Comparison of ENCODE assay signal across 27 cellular contexts in the genomic region with DNA sequence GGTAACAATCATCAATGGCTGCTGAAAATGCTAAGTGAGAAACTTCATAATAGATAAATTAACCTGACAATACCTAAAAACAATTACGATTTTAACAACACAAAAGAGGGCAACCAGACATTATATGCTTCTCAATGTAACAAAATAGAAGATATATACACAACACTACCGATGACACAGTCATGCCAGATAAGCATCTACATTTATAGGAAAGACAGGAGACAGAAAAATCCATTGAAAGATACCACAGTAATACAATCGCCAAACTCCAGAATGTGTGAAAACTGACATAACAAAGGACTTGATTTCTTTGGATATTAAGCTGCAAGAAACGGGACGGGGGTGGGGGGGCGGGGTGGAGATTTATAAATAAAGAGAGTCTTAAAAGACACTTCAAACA. TPM values are rescaled to one million over a fixed set of nuclear protein-coding genes. Genes with fewer than 3 reads are reported as not detected.
DNase-seq lines count a peak whose midpoint lies in the region; ATAC-seq and TF ChIP-seq lines count a peak whose summit lies in the region.
"Had no signal": no experiment of that assay in that cellular context is flagged by ENCODE, and none has a peak within 500 bp of the region (broad histone marks: within the 10 kb centered on the region; RNA-seq: fewer than 3 reads in every experiment).

No MANE protein-coding gene starts in this region.

- 0 out of 2 replicates have a peak overlapping the region, but pooled peaks have one; percentile 0 for H3K27ac ChIP-seq in GM23338 (ENCODE audit: low read depth)
- H3K27ac ChIP-seq in KMS-11: no peak overlapping the region; the same call in 1 of the 2 replicates
- no peak overlapping the region for H3K27ac ChIP-seq in aorta (ENCODE audit: low read depth in 1 of 2, low read length in 2 of 2)
- H3K27ac ChIP-seq: C4-2B, GM23248, HL-60, SJCRH30 had no signal

- peaks cover 21% of the 10 kb centered on the region for H3K36me3 ChIP-seq in GM23338 (ENCODE audit: insufficient read depth)
- H3K36me3 ChIP-seq in KMS-11 (ENCODE audit: insufficient read depth): no peaks in the 10 kb centered on the region
- peaks cover 0 to 5% of the 10 kb centered on the region in 2 donors for H3K36me3 ChIP-seq in aorta (ENCODE audit: control insufficient read depth in 1 of 2, insufficient read depth in 2 of 2, low read length in 1 of 2)

- H3K9me3 ChIP-seq in aorta (ENCODE audit: control insufficient read depth, low read length): no peaks in the 10 kb centered on the region
- H3K9me3 ChIP-seq: Caco-2, SJCRH30 had no signal

- H3K27me3 Mint-ChIP-seq in GM23338 (ENCODE audit: insufficient read depth, low read depth, poor library complexity) (peaks cover 19% of the 10 kb centered on the region), chondrocyte (ENCODE audit: low read depth) (no peaks in the 10 kb centered on the region)
- no peaks in the 10 kb centered on the region for H3K27me3 Mint-ChIP-seq in stimulated activated memory B cell treated with anti-CD40 and anti-IgM and Interleukin-4, amounts not matched to agents 10 μg/mL and 1 μg/mL and 100 μg/mL, for 72 hours

- no peaks in the 10 kb centered on the region for H3K9me2 ChIP-seq in GM23338 (ENCODE audit: insufficient read depth)

- H3K79me2 ChIP-seq in GM23338 (replicated peaks; ENCODE audit: insufficient read depth) (peaks cover 69% of the 10 kb centered on the region), KMS-11 (ENCODE audit: insufficient read depth, low read depth) (no peaks in the 10 kb centered on the region)

- H3K4me1 Mint-ChIP-seq in GM23338: peaks cover 56% of the 10 kb centered on the region
- H3K4me1 Mint-ChIP-seq in chondrocyte (ENCODE audit: low read depth): peaks cover 14% of the 10 kb centered on the region
- peaks cover 21% of the 10 kb centered on the region for H3K4me1 Mint-ChIP-seq in stimulated activated memory B cell treated with anti-CD40 and anti-IgM and Interleukin-4, amounts not matched to agents 10 μg/mL and 1 μg/mL and 100 μg/mL, for 72 hours

- DNase-seq in GM23338 (ENCODE audit: low spot score) (no peak), chondrocyte (ENCODE audit: low spot score) (no peak), aorta (no peak)
- DNase-seq: Caco-2; CD8-positive, alpha-beta T cell; GM23248; HCEC 1CT; NCI-H2029; NCI-H446; NCI-H524 treated with DMSO at 0.1 percent for 48 hours; NCI-H774; NK-92 treated with Interleukin-12 subunit alpha and Interleukin-12 subunit beta, amount 100 ng/mL, for 24 hours; PC-3; SJCRH30 had no signal

- H4K20me1 ChIP-seq in GM23338 (replicated peaks; ENCODE audit: insufficient read depth): no peaks in the 10 kb centered on the region
- H4K20me1 ChIP-seq in KMS-11 (ENCODE audit: insufficient read depth): no peaks in the 10 kb centered on the region

- H3K4me3 ChIP-seq in GM23338 (no peak overlapping the region), KMS-11 (IDR thresholded peaks at IDR 0.05; ENCODE audit: insufficient read depth, low read depth, low read length) (no peak overlapping the region), aorta (ENCODE audit: low read length in 2 of 2) (no peak overlapping the region)
- H3K4me3 ChIP-seq: GM23248, SJCRH30 had no signal

- no peaks in the 10 kb centered on the region for H3K27me3 ChIP-seq in GM23338 (ENCODE audit: insufficient read depth)
- no peaks in the 10 kb centered on the region for H3K27me3 ChIP-seq in KMS-11 (ENCODE audit: insufficient read depth, low read depth)
- H3K27me3 ChIP-seq in aorta (ENCODE audit: control insufficient read depth in 1 of 2, insufficient read depth in 2 of 2, low read length in 1 of 2): no peaks in the 10 kb centered on the region
- H3K27me3 ChIP-seq: SJCRH30 had no signal

- ATAC-seq in GM23338 (no peak), esophagus mucosa (no peak), aorta (ENCODE audit: low FRiP score) (no peak), HG03280 (IDR thresholded peaks at IDR 0.05; ENCODE audit: unreplicated experiment) (no peak)
- ATAC-seq in stimulated activated memory B cell treated with anti-CD40 and anti-IgM and Interleukin-4, amounts not matched to agents 10 μg/mL and 1 μg/mL and 100 μg/mL, for 72 hours: no peak
- ATAC-seq: CD8-positive, alpha-beta T cell; HepG2; PC-3; Right ventricle myocardium inferior; SK-N-SH treated with all-trans-retinoic acid at 6 μM for 48 hours had no signal

- H3K27ac Mint-ChIP-seq in GM23338: peak overlapping the region; percentile 2; the same call in 1 of the 2 replicates
- H3K27ac Mint-ChIP-seq in chondrocyte (ENCODE audit: unreplicated experiment): peak overlapping the region; percentile 54
- peak overlapping the region; percentile 68 for H3K27ac Mint-ChIP-seq in stimulated activated memory B cell treated with anti-CD40 and anti-IgM and Interleukin-4, amounts not matched to agents 10 μg/mL and 1 μg/mL and 100 μg/mL, for 72 hours
- H3K27ac Mint-ChIP-seq: CD8-positive, alpha-beta T cell had no signal

- intact Hi-C loops in aorta (cut with DNase I): no loop called here

- no peak overlapping the region for H3K9ac ChIP-seq in KMS-11
- H3K9ac ChIP-seq: GM23248 had no signal

- 39 to 57% methylated on average over 6 of the region's 6 CpGs for WGBS in aorta, 2 donors

- H3K36me3 Mint-ChIP-seq in GM23338 (ENCODE audit: low read depth): peaks cover 79% of the 10 kb centered on the region
- peaks cover 17% of the 10 kb centered on the region for H3K36me3 Mint-ChIP-seq in chondrocyte (ENCODE audit: low read depth)
- peaks cover 67% of the 10 kb centered on the region for H3K36me3 Mint-ChIP-seq in stimulated activated memory B cell treated with anti-CD40 and anti-IgM and Interleukin-4, amounts not matched to agents 10 μg/mL and 1 μg/mL and 100 μg/mL, for 72 hours

- H3K4me1 ChIP-seq in GM23338 (ENCODE audit: insufficient read depth) (peaks cover 35% of the 10 kb centered on the region), KMS-11 (ENCODE audit: low read depth, poor library complexity, severe bottlenecking) (peaks cover 35% of the 10 kb centered on the region), aorta (ENCODE audit: control insufficient read depth in 1 of 2, insufficient read depth in 2 of 2, low read length in 2 of 2) (peaks cover 0 to 6% of the 10 kb centered on the region in 2 donors)
- H3K4me1 ChIP-seq: Caco-2, SJCRH30 had no signal

- H3K4me3 Mint-ChIP-seq in GM23338 (no peak overlapping the region), chondrocyte (ENCODE audit: unreplicated experiment) (no peak overlapping the region)
- no peak overlapping the region for H3K4me3 Mint-ChIP-seq in stimulated activated memory B cell treated with anti-CD40 and anti-IgM and Interleukin-4, amounts not matched to agents 10 μg/mL and 1 μg/mL and 100 μg/mL, for 72 hours
- H3K4me3 Mint-ChIP-seq: CD8-positive, alpha-beta T cell had no signal

- H3K4me2 ChIP-seq in GM23338 (no peak overlapping the region), KMS-11 (peak overlapping the region; percentile 63; the same call in 1 of the 2 replicates)

- H2AFZ ChIP-seq in GM23338: no peak overlapping the region
- no peak overlapping the region for H2AFZ ChIP-seq in KMS-11 (ENCODE audit: low read depth)
- H2AFZ ChIP-seq: GM23248 had no signal

- TF ChIP-seq CTCF in GM23338 (conservative IDR thresholded peaks at IDR 0.05; ENCODE audit: low read depth in 2 of 2) (no peak), KMS-11 (conservative IDR thresholded peaks at IDR 0.05; ENCODE audit: low read depth, low read length) (no peak), chondrocyte (IDR thresholded peaks at IDR 0.05) (no peak)

- H3K9me3 Mint-ChIP-seq in GM23338: peaks cover 13% of the 10 kb centered on the region
- no peaks in the 10 kb centered on the region for H3K9me3 Mint-ChIP-seq in chondrocyte (ENCODE audit: low read depth)
- H3K9me3 Mint-ChIP-seq in stimulated activated memory B cell treated with anti-CD40 and anti-IgM and Interleukin-4, amounts not matched to agents 10 μg/mL and 1 μg/mL and 100 μg/mL, for 72 hours: peaks cover 4% of the 10 kb centered on the region
- H3K9me3 Mint-ChIP-seq: CD8-positive, alpha-beta T cell had no signal

- H3F3A ChIP-seq in GM23338 (replicated peaks; ENCODE audit: low read depth): peaks cover 20% of the 10 kb centered on the region

TF ChIP-seq in GM23338, 12 proteins besides CTCF, POLR2A, EP300 and RAD21 (continues in another document):
- no peak for TF ChIP-seq POLR2AphosphoS5 (IDR thresholded peaks at IDR 0.05; ENCODE audit: low read depth)
- no peak for TF ChIP-seq EZH2 (IDR thresholded peaks at IDR 0.05; ENCODE audit: low read depth, unreplicated experiment)
- no peak for TF ChIP-seq ZNF114 (CRISPR knock-in tag; IDR thresholded peaks at IDR 0.05)
- no peak for TF ChIP-seq NANOG (IDR thresholded peaks at IDR 0.05; ENCODE audit: borderline replicate concordance)
- no peak for TF ChIP-seq ETS1 (IDR thresholded peaks at IDR 0.05)
- no peak for TF ChIP-seq STAT1 (IDR thresholded peaks at IDR 0.05; ENCODE audit: unreplicated experiment)

RNA-seq across cellular contexts. Expression of gene USP28, which starts 28.3 kb away (rescaled TPM):
- total RNA-seq in GM23338 (2014; rRNA removed; shearing (Covaris generic)): 171 and 215 TPM in 2 replicates
- polyA plus RNA-seq in GM23338 (2016; fragmentation: Nextera tagmentation; extraction: Ambion mirVana) (66.6 and 73.9 TPM in 2 replicates), aorta (1 to 10 TPM; 8.4 to 8.8 TPM)
- total RNA-seq in chondrocyte (27.0 to 34.1 TPM (median 33.3 TPM) in 3 replicates), esophagus mucosa (15.3 TPM), aorta (10 to 100 TPM; 26.2 to 28.5 TPM)

RNA-seq across cellular contexts. Expression of gene HTR3B, which starts 57.5 kb away (rescaled TPM):
- total RNA-seq in GM23338 (2014; rRNA removed; shearing (Covaris generic)): not detected in 2 replicates
- polyA plus RNA-seq in GM23338 (2016; fragmentation: Nextera tagmentation; extraction: Ambion mirVana): not detected in 2 replicates
- total RNA-seq in chondrocyte: not detected in 3 replicates
- total RNA-seq in esophagus mucosa: 0.28 TPM
- total RNA-seq in aorta: not detected
- polyA plus RNA-seq in aorta: not detected
- total RNA-seq: Caco-2; CD8-positive, alpha-beta T cell; GM23248; LHCN-M2; MCF 10A; PC-3; Right ventricle myocardium inferior; RPMI7951; SJCRH30 had no signal
- polyA plus RNA-seq: AG04450, GM23248 had no signal

Comparison
In these comparisons a context has a peak if more than half of its experiments do, and no peak if none do; other contexts are left out.
1. H3K27ac Mint-ChIP-seq: peak in every context shown above with its lines; median percentile 68 in stimulated activated memory B cell treated with anti-CD40 and anti-IgM and Interleukin-4, amounts not matched to agents 10 μg/mL and 1 μg/mL and 100 μg/mL, for 72 hours; 54 in chondrocyte; 2 in GM23338.